17 cellular contexts compared by ENCODE assay signal in genomic region chr6:157162756-157163433, GRCh38.
DNase-seq lines count a peak whose midpoint lies in the region; ATAC-seq and TF ChIP-seq lines count a peak whose summit lies in the region.
"Had no signal": no experiment of that assay in that cellular context is flagged by ENCODE, and none has a peak within 500 bp of the region (broad histone marks: within the 10 kb centered on the region; RNA-seq: fewer than 3 reads in every experiment).

No MANE protein-coding gene starts in this region.

- H3K27ac Mint-ChIP-seq in WTC11 (peak overlapping the region; percentile 86), endothelial cell (ENCODE audit: unreplicated experiment) (peak overlapping the region; percentile 10), MCF 10A (ENCODE audit: low read depth, unreplicated experiment) (no peak overlapping the region)

- BruUV-seq in MCF 10A (replicated peaks; lab: Mats Ljungman, UMichigan) = no TSS peak

- H3K36me3 Mint-ChIP-seq in WTC11 (peaks cover 6% of the 10 kb centered on the region), endothelial cell (ENCODE audit: low read depth, unreplicated experiment) (peaks cover 6% of the 10 kb centered on the region), MCF 10A (ENCODE audit: insufficient read depth, unreplicated experiment) (peaks cover 25% of the 10 kb centered on the region)

- TF ChIP-seq CTCF in WTC11 (IDR thresholded peaks at IDR 0.05) (no peak), endothelial cell (IDR thresholded peaks at IDR 0.05; ENCODE audit: unreplicated experiment) (no peak), MCF 10A (IDR thresholded peaks at IDR 0.05; ENCODE audit: unreplicated experiment) (no peak)

- DNase-seq in WTC11 (ENCODE audit: low spot score) (no peak), endothelial cell (ENCODE audit: low spot score) (no peak), medulla oblongata (ENCODE audit: extremely low spot score) (peak; percentile 49), sciatic nerve (ENCODE audit: low spot score) (no peak), MCF 10A (ENCODE audit: unreplicated experiment) (no peak), ecto neural progenitor cell (ENCODE audit: low spot score) (no peak)
- DNase-seq: activated CD4-positive, alpha-beta T cell treated with anti-CD3 and anti-CD28 coated beads, Interleukin-2, amount 50 U/mL, for 4 hours; activated naive CD4-positive, alpha-beta T cell treated with Interleukin-2 at 50 U/mL for 16 hours; DMS79 treated with DMSO at 0.1 percent for 48 hours; Kasumi-1; left colon; NCI-H1105; NCI-H526 treated with DMSO at 0.1 percent for 48 hours; sigmoid colon; stimulated activated naive CD8-positive, alpha-beta T cell treated with anti-CD3 and anti-CD28 coated beads, Interleukin-15, amount 100 ng/mL, for 72 hours; upper lobe of right lung had no signal

- POLR2A ChIA-PET in WTC11 (lab: Charles Lee) (no interaction called here), MCF 10A (lab: Yijun Ruan, JAX) (no interaction called here)

- intact Hi-C loops in sciatic nerve (cut with DNase I) (no loop called here), MCF 10A (cut with micrococcal nuclease) (no loop called here)

- H3K4me3 Mint-ChIP-seq in WTC11 = no peak overlapping the region
- no peak overlapping the region for H3K4me3 Mint-ChIP-seq in endothelial cell (ENCODE audit: unreplicated experiment)
- H3K4me3 Mint-ChIP-seq in MCF 10A (ENCODE audit: unreplicated experiment) = no peak overlapping the region
- H3K4me3 Mint-ChIP-seq: stimulated activated naive CD8-positive, alpha-beta T cell treated with anti-CD3 and anti-CD28 coated beads, Interleukin-15, amount 100 ng/mL, for 72 hours had no signal

- H3K9me3 Mint-ChIP-seq in WTC11 (no peaks in the 10 kb centered on the region), endothelial cell (ENCODE audit: unreplicated experiment) (no peaks in the 10 kb centered on the region), MCF 10A (ENCODE audit: unreplicated experiment) (no peaks in the 10 kb centered on the region)
- H3K9me3 Mint-ChIP-seq: stimulated activated naive CD8-positive, alpha-beta T cell treated with anti-CD3 and anti-CD28 coated beads, Interleukin-15, amount 100 ng/mL, for 72 hours had no signal

- H3K4me1 Mint-ChIP-seq in WTC11 = peaks cover 24% of the 10 kb centered on the region
- peaks cover 30% of the 10 kb centered on the region for H3K4me1 Mint-ChIP-seq in endothelial cell (ENCODE audit: unreplicated experiment)
- no peaks in the 10 kb centered on the region for H3K4me1 Mint-ChIP-seq in MCF 10A (ENCODE audit: insufficient read depth, unreplicated experiment)
- H3K4me1 Mint-ChIP-seq: stimulated activated naive CD8-positive, alpha-beta T cell treated with anti-CD3 and anti-CD28 coated beads, Interleukin-15, amount 100 ng/mL, for 72 hours had no signal

- CTCF ChIA-PET in WTC11 (lab: Charles Lee) = interaction anchor here (1.0 to 2.3 kb wide), 3 partner anchors 21 to 128 kb away, joined by 3 to 8 read pairs (median 5); no protein-coding TSS in a partner anchor
- CTCF ChIA-PET in MCF 10A (lab: Yijun Ruan, JAX) = no interaction called here

- H3K27me3 Mint-ChIP-seq in WTC11 (ENCODE audit: low read depth) (no peaks in the 10 kb centered on the region), endothelial cell (ENCODE audit: unreplicated experiment) (peaks cover 3% of the 10 kb centered on the region), MCF 10A (ENCODE audit: insufficient read depth, unreplicated experiment) (no peaks in the 10 kb centered on the region)
- H3K27me3 Mint-ChIP-seq: stimulated activated naive CD8-positive, alpha-beta T cell treated with anti-CD3 and anti-CD28 coated beads, Interleukin-15, amount 100 ng/mL, for 72 hours had no signal

- ATAC-seq in WTC11 = no peak; the same call in none of the 2 replicates
- peak; percentile 22 for ATAC-seq in sciatic nerve
- no peak for ATAC-seq in SK-N-SH treated with all-trans-retinoic acid at 6 μM for 48 hours
- ATAC-seq: left colon; stimulated activated naive CD8-positive, alpha-beta T cell treated with anti-CD3 and anti-CD28 coated beads, Interleukin-15, amount 100 ng/mL, for 72 hours had no signal

TF ChIP-seq in WTC11, 78 proteins besides CTCF, POLR2A, EP300 and RAD21 (continues in another document):
- TF ChIP-seq IRF2 (CRISPR knock-in tag; IDR thresholded peaks at IDR 0.05; ENCODE audit: borderline replicate concordance, low read depth) (no peak), ZNF281 (CRISPR knock-in tag; IDR thresholded peaks at IDR 0.05) (no peak), SMAD4 (CRISPR knock-in tag; IDR thresholded peaks at IDR 0.05) (no peak), CBFB (CRISPR knock-in tag; IDR thresholded peaks at IDR 0.05; ENCODE audit: low read depth) (no peak)
- TF ChIP-seq, protein P1, sequence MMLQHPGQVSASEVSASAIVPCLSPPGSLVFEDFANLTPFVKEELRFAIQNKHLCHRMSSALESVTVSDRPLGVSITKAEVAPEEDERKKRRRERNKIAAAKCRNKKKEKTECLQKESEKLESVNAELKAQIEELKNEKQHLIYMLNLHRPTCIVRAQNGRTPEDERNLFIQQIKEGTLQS (CRISPR knock-in tag; conservative IDR thresholded peaks at IDR 0.05) = no peak

TF ChIP-seq in SK-N-SH treated with all-trans-retinoic acid at 6 μM for 48 hours, 23 proteins besides CTCF, POLR2A, EP300 and RAD21:
- TF ChIP-seq ZNF565 (CRISPR knock-in tag; conservative IDR thresholded peaks at IDR 0.05; ENCODE audit: low read depth) = no peak
- TF ChIP-seq PATZ1 (CRISPR knock-in tag; IDR thresholded peaks at IDR 0.05; ENCODE audit: borderline replicate concordance) = no peak
- TF ChIP-seq CSDC2 (CRISPR knock-in tag; IDR thresholded peaks at IDR 0.05) = no peak
- TF ChIP-seq PPARA (CRISPR knock-in tag; IDR thresholded peaks at IDR 0.05; ENCODE audit: borderline replicate concordance) = no peak
- no peak for TF ChIP-seq ARNTL (CRISPR knock-in tag; IDR thresholded peaks at IDR 0.05; ENCODE audit: borderline replicate concordance, low read depth)
- no peak for TF ChIP-seq RARB (CRISPR knock-in tag; IDR thresholded peaks at IDR 0.05)
- no peak for TF ChIP-seq CREB5 (CRISPR knock-in tag; IDR thresholded peaks at IDR 0.05; ENCODE audit: low read depth)
- TF ChIP-seq POU6F1 (CRISPR knock-in tag; IDR thresholded peaks at IDR 0.05; ENCODE audit: borderline replicate concordance, low read depth) = no peak
- TF ChIP-seq TCF4 (CRISPR knock-in tag; IDR thresholded peaks at IDR 0.05; ENCODE audit: borderline replicate concordance) = no peak
